Comparison of ENCODE assay signal across 25 cellular contexts in genomic region chr22:49292909-49293308, GRCh38.
"Had no signal": no experiment of that assay in that cellular context is flagged by ENCODE, and none has a peak within 500 bp of the region (broad histone marks: within the 10 kb centered on the region; RNA-seq: fewer than 3 reads in every experiment).

No MANE protein-coding gene starts in this region.

- H3K27ac Mint-ChIP-seq: activated CD8-positive, alpha-beta memory T cell treated with anti-CD3 and anti-CD28 coated beads, Interleukin-2, amount 10 ng/mL, durations not matched to agents 7 days and 5 days; activated CD8-positive, alpha-beta T cell treated with anti-CD3 and anti-CD28 coated beads for 36 hours; activated naive CD4-positive, alpha-beta T cell treated with anti-CD3 and anti-CD28 coated beads for 36 hours; activated naive CD8-positive, alpha-beta T cell treated with anti-CD3 and anti-CD28 coated beads for 36 hours; endodermal cell; nephron; progenitor cell of endocrine pancreas; stimulated activated effector memory CD8-positive, alpha-beta T cell treated with anti-CD3 and anti-CD28 coated beads, Interleukin-12 subunit alpha, Interleukin-12 subunit beta, amount 100 ng/mL, for 72 hours; stimulated activated naive CD8-positive, alpha-beta T cell treated with anti-CD3 and anti-CD28 coated beads, Interleukin-15, Interleukin-2, amounts not matched to agents 100 ng/mL and 50 ng/mL, for 24 hours; T-helper 17 cell had no signal

- H3K27me3 Mint-ChIP-seq: activated CD8-positive, alpha-beta memory T cell treated with anti-CD3 and anti-CD28 coated beads, Interleukin-2, amount 10 ng/mL, durations not matched to agents 7 days and 5 days; activated naive CD8-positive, alpha-beta T cell treated with anti-CD3 and anti-CD28 coated beads for 36 hours; stimulated activated naive CD8-positive, alpha-beta T cell treated with anti-CD3 and anti-CD28 coated beads, Interleukin-15, Interleukin-2, amounts not matched to agents 100 ng/mL and 50 ng/mL, for 24 hours had no signal

- H3K36me3 Mint-ChIP-seq: activated CD8-positive, alpha-beta memory T cell treated with anti-CD3 and anti-CD28 coated beads, Interleukin-2, amount 10 ng/mL, durations not matched to agents 7 days and 5 days; activated naive CD8-positive, alpha-beta T cell treated with anti-CD3 and anti-CD28 coated beads for 36 hours; brain; stimulated activated effector memory CD8-positive, alpha-beta T cell treated with anti-CD3 and anti-CD28 coated beads, Interleukin-12 subunit alpha, Interleukin-12 subunit beta, amount 100 ng/mL, for 72 hours had no signal

- DNase-seq: activated CD4-positive, alpha-beta T cell treated with anti-CD3 and anti-CD28 coated beads, Interleukin-2, amount 50 U/mL, for 1 hour; activated CD8-positive, alpha-beta memory T cell treated with anti-CD3 and anti-CD28 coated beads, Interleukin-2, amount 10 ng/mL, durations not matched to agents 7 days and 5 days; activated CD8-positive, alpha-beta T cell treated with anti-CD3 and anti-CD28 coated beads for 36 hours; activated naive CD4-positive, alpha-beta T cell treated with anti-CD3 and anti-CD28 coated beads for 36 hours; activated naive CD8-positive, alpha-beta T cell treated with anti-CD3 and anti-CD28 coated beads for 36 hours; activated T-cell treated with anti-CD3 and anti-CD28 coated beads for 4 hours; activated T-cell treated with anti-CD3 and anti-CD28 coated beads, Interleukin-2, amount 50 U/mL, for 72 hours; foreskin keratinocyte; heart right ventricle; kidney glomerular epithelial cell; mesendoderm; ovary; sigmoid colon; small intestine; stimulated activated CD4-positive, alpha-beta T cell treated with anti-CD3 and anti-CD28 coated beads, Interleukin-4, amount 100 ng/mL, for 24 hours; T-helper 17 cell had no signal

- H3K4me1 Mint-ChIP-seq: activated CD8-positive, alpha-beta memory T cell treated with anti-CD3 and anti-CD28 coated beads, Interleukin-2, amount 10 ng/mL, durations not matched to agents 7 days and 5 days; activated naive CD8-positive, alpha-beta T cell treated with anti-CD3 and anti-CD28 coated beads for 36 hours; endodermal cell; stimulated activated effector memory CD8-positive, alpha-beta T cell treated with anti-CD3 and anti-CD28 coated beads, Interleukin-12 subunit alpha, Interleukin-12 subunit beta, amount 100 ng/mL, for 72 hours had no signal

- ATAC-seq: activated CD8-positive, alpha-beta memory T cell treated with anti-CD3 and anti-CD28 coated beads, Interleukin-2, amount 10 ng/mL, durations not matched to agents 7 days and 5 days; activated CD8-positive, alpha-beta T cell treated with anti-CD3 and anti-CD28 coated beads for 36 hours; activated T-cell treated with anti-CD3 and anti-CD28 coated beads, Interleukin-2, amount 50 U/mL, for 72 hours; esophagus mucosa; foreskin keratinocyte; heart right ventricle; left lung; SK-N-SH treated with all-trans-retinoic acid at 6 μM for 48 hours; stimulated activated effector memory CD8-positive, alpha-beta T cell treated with anti-CD3 and anti-CD28 coated beads, Interleukin-12 subunit alpha, Interleukin-12 subunit beta, amount 100 ng/mL, for 72 hours; T-helper 17 cell had no signal

- H3K4me3 Mint-ChIP-seq: activated CD8-positive, alpha-beta memory T cell treated with anti-CD3 and anti-CD28 coated beads, Interleukin-2, amount 10 ng/mL, durations not matched to agents 7 days and 5 days; activated CD8-positive, alpha-beta T cell treated with anti-CD3 and anti-CD28 coated beads for 36 hours; activated naive CD4-positive, alpha-beta T cell treated with anti-CD3 and anti-CD28 coated beads for 36 hours; activated naive CD8-positive, alpha-beta T cell treated with anti-CD3 and anti-CD28 coated beads for 36 hours; activated T-cell treated with anti-CD3 and anti-CD28 coated beads, Interleukin-2, amount 50 U/mL, for 72 hours; brain; endodermal cell; nephron; stimulated activated effector memory CD8-positive, alpha-beta T cell treated with anti-CD3 and anti-CD28 coated beads, Interleukin-12 subunit alpha, Interleukin-12 subunit beta, amount 100 ng/mL, for 72 hours; stimulated activated naive CD8-positive, alpha-beta T cell treated with anti-CD3 and anti-CD28 coated beads, Interleukin-15, Interleukin-2, amounts not matched to agents 100 ng/mL and 50 ng/mL, for 24 hours; T-helper 17 cell had no signal
